Comparison of ENCODE assay signal across 8 cellular contexts in the genomic region with DNA sequence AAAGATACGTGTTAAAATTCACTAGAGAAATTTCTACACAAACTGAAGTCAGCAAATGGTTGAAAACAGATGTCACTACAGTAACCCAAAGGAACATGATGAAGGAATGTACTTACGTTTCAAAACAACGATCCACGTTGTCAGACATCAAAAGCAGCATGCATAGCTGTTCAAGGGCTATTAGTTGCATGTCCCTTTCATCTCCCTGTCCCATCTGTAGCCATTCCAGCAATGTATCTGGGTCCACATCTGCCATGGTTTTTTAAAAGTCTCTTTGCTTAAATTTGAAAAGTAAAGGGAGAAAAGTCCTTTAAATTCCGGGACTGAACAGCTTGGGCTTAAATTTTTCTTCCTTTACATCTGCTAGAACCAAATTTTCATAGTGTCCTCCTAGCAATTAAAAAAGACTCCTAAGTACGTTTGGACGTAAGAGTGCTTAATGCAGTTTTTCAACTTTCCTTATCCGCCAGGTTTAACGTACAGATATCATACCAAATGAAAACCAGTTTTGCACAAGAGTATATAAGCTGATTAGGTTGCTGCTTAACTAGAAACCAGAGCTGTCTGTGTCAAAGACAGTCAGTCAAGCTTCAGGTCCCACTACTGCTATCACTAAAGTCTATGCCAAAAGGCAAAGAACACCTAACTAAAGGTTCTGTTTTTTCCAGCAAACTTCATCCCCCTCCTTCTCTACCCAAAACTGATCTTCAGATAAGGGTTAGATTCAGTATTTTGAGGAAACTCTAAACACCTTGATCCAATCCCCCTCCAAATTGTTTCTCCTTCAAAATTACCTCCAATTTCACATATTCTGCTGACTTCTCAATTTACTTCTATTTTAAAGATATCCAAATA. TPM values are rescaled to one million over a fixed set of nuclear protein-coding genes. Genes with fewer than 3 reads are reported as not detected.
A peak's percentile ranks its signal among the peaks of the same experiment; 100 is the strongest.
DNase-seq lines count a peak whose midpoint lies in the region; ATAC-seq lines count a peak whose summit lies in the region.

No MANE protein-coding gene starts in this region.

- peaks cover 32% of the 10 kb centered on the region for H3K4me1 ChIP-seq in mononuclear cell (ENCODE audit: insufficient read depth, low read length)

- H3K27me3 ChIP-seq in mononuclear cell (ENCODE audit: insufficient read depth, low read length), result no peaks in the 10 kb centered on the region

- H3K4me3 ChIP-seq in mononuclear cell (ENCODE audit: low read length), result peak overlapping the region; percentile 88

- H3K9me3 ChIP-seq in mononuclear cell (ENCODE audit: low read depth, low read length), result no peaks in the 10 kb centered on the region

- no peak for ATAC-seq in GM19395 (IDR thresholded peaks at IDR 0.05; ENCODE audit: unreplicated experiment)

- peak; percentile 13 for DNase-seq in A172 (ENCODE audit: low spot score)
- peak; percentile 72 for DNase-seq in GM04504 (ENCODE audit: low read depth)
- peak; percentile 66 for DNase-seq in OCI-M1 (lab: John Stamatoyannopoulos, UW)
- DNase-seq in dedifferentiated amniotic fluid mesenchymal stem cell (ENCODE audit: extremely low spot score), result peak; percentile 50
- DNase-seq in mucosa of gallbladder (ENCODE audit: low spot score), result no peak
- no peak for DNase-seq in NCI-H128 (lab: John Stamatoyannopoulos, UW; ENCODE audit: unreplicated experiment)

RNA-seq across cellular contexts. Expression of a gene that starts 1.7 kb away (rescaled TPM):
- total RNA-seq in A172 (2014; rRNA removed; shearing (Covaris generic)), result 74.3 and 99.6 TPM in 2 replicates
- total RNA-seq in mononuclear cell (236 TPM), mucosa of gallbladder (137 TPM)

Comparison
In these comparisons a context has a peak if more than half of its experiments do, and no peak if none do; other contexts are left out.
1. DNase-seq: peak in A172 (single experiment), GM04504 (single experiment), OCI-M1 (single experiment) and dedifferentiated amniotic fluid mesenchymal stem cell (single experiment); none in mucosa of gallbladder (single experiment) and NCI-H128 (single experiment).